In the genomic region with DNA sequence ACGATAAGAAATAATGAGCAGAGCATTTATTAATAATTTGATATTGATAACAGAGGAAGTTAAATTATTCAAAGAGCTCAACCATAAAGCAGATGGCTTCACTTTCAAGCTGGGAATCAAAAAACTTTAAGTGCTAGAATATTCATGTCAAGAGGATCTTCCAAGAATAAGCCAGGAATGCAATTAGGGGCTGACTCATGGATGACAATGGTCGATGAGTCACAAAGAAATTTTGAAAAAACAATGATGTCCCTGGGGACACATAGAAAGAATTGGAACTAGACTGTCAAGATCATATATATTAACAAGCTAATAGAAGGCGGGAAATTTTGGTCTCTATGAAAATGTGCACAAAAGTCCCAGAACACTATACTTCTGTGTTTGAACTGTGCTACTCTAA, we compare ENCODE assay signal across 12 cellular contexts.
DNase-seq lines count a peak whose midpoint lies in the region; ATAC-seq and TF ChIP-seq lines count a peak whose summit lies in the region.
"Had no signal": no experiment of that assay in that cellular context is flagged by ENCODE, and none has a peak within 500 bp of the region (broad histone marks: within the 10 kb centered on the region; RNA-seq: fewer than 3 reads in every experiment).

No MANE protein-coding gene starts in this region.

- H3K9ac ChIP-seq in mammary epithelial cell (ENCODE audit: insufficient read depth, low read length): no peak overlapping the region

- no peak overlapping the region for H3K27ac ChIP-seq in mammary epithelial cell (ENCODE audit: insufficient read depth, low read depth, low read length)

- H3K9me3 ChIP-seq in mammary epithelial cell (replicated peaks; ENCODE audit: insufficient read depth, low read length): no peaks in the 10 kb centered on the region

- CTCF ChIA-PET in mammary epithelial cell (lab: Charles Lee; ENCODE audit: low non-redundant PET): no interaction called here

- intact Hi-C loops in mammary epithelial cell (cut with micrococcal nuclease): no loop called here

- no peaks in the 10 kb centered on the region for H3K36me3 ChIP-seq in mammary epithelial cell (ENCODE audit: insufficient read depth, low read length)

- TF ChIP-seq CTCF in mammary epithelial cell (conservative IDR thresholded peaks at IDR 0.05 in 1 of 2, IDR thresholded peaks at IDR 0.05 in 1 of 2; ENCODE audit: extremely low read depth in 1 of 2, insufficient read depth in 1 of 2, low read depth in 1 of 2, low read length in 2 of 2): no peak

- in situ Hi-C loops in mammary epithelial cell (cut with MboI; ENCODE audit: low sequenced_read_pairs in 2 of 2): no loop called here

- H3K4me3 ChIP-seq in mammary epithelial cell (replicated peaks in 1 of 3; ENCODE audit: insufficient read depth in 1 of 3, low read depth in 2 of 3, low read length in 3 of 3): no peak overlapping the region
- H3K4me3 ChIP-seq: skin epidermis had no signal

- no peaks in the 10 kb centered on the region for H3K79me2 ChIP-seq in mammary epithelial cell (ENCODE audit: insufficient read depth, low read length)

- no TSS peak for BruUV-seq in mammary epithelial cell (replicated peaks; lab: Mats Ljungman, UMichigan)

- DNase-seq in COLO829 (ENCODE audit: low spot score) (peak; percentile 8), M059J (ENCODE audit: low read depth) (peak; percentile 90), mammary epithelial cell (peak; percentile 53), kidney tubule cell (ENCODE audit: low spot score) (peak; percentile 83), medulla oblongata (ENCODE audit: extremely low spot score) (no peak), GDM1 (lab: John Stamatoyannopoulos, UW) (no peak)
- DNase-seq: activated naive CD8-positive, alpha-beta T cell treated with anti-CD3 and anti-CD28 coated beads, Interleukin-2, amount 10 ng/mL, durations not matched to agents 7 days and 5 days; naive thymus-derived CD8-positive, alpha-beta T cell; NCI-H1417 treated with DMSO at 0.1 percent for 48 hours had no signal

- H3K27me3 ChIP-seq in mammary epithelial cell (ENCODE audit: insufficient read depth, low read length): no peaks in the 10 kb centered on the region

- H2AFZ ChIP-seq in mammary epithelial cell (ENCODE audit: low read depth, low read length): no peak overlapping the region

- dilution Hi-C loops in mammary epithelial cell (cut with HindIII; ENCODE audit: low sequenced_read_pairs): no loop called here

- WGBS in mammary epithelial cell (ENCODE audit: low coverage, missing lambda C conversion rate): 46% methylated on average over 3 of the region's 3 CpGs

- no peak for ATAC-seq in HG02938 (IDR thresholded peaks at IDR 0.05; ENCODE audit: unreplicated experiment)
- no peak for ATAC-seq in HG03280 (IDR thresholded peaks at IDR 0.05; ENCODE audit: unreplicated experiment)
- ATAC-seq: naive thymus-derived CD8-positive, alpha-beta T cell had no signal

- H3K4me2 ChIP-seq in mammary epithelial cell (ENCODE audit: insufficient read depth, low read depth, low read length): peak overlapping the region; percentile 42

- no peaks in the 10 kb centered on the region for H4K20me1 ChIP-seq in mammary epithelial cell (ENCODE audit: insufficient read depth, low read length)

- peaks cover 19% of the 10 kb centered on the region for H3K4me1 ChIP-seq in mammary epithelial cell (ENCODE audit: insufficient read depth, low read length)

Comparison
In these comparisons a context has a peak if more than half of its experiments do, and no peak if none do; other contexts are left out.
1. DNase-seq: peak in COLO829 (single experiment), M059J (single experiment), mammary epithelial cell (single experiment) and kidney tubule cell (single experiment); none in medulla oblongata (single experiment) and GDM1 (single experiment).